2 cellular contexts compared by ENCODE assay signal in genomic region chr13:41036557-41036956, GRCh38. TPM values are rescaled to one million over a fixed set of nuclear protein-coding genes. Genes with fewer than 3 reads are reported as not detected.
DNase-seq lines count a peak whose midpoint lies in the region; ATAC-seq, FAIRE-seq and TF ChIP-seq lines count a peak whose summit lies in the region.
"Not testable (repeated sequence)": the region's sequence is repeated elsewhere in the genome, so short reads cannot be mapped to it uniquely, and the experiment has no call there.

No MANE protein-coding gene starts in this region.

- H3K4me2 ChIP-seq in K562 (ENCODE audit: insufficient read depth, low read length): not testable (repeated sequence)

- TF ChIP-seq POLR2A in K562 (conservative IDR thresholded peaks at IDR 0.05): not testable (repeated sequence)

- DNase-seq in K562 (ENCODE audit: extremely low read depth in 1 of 4, low spot score in 3 of 4): not testable (repeated sequence)

- TF ChIP-seq EP300 in K562 (IDR thresholded peaks at IDR 0.05; ENCODE audit: low read length): not testable (repeated sequence)

- H3K4me1 ChIP-seq in HEK293 (ENCODE audit: control insufficient read depth, insufficient read depth, low read length); K562 (replicated peaks in 1 of 2; ENCODE audit: control insufficient read depth in 2 of 2, insufficient read depth in 2 of 2, low read length in 2 of 2): not testable (repeated sequence)

- H3K9me1 ChIP-seq in K562 (ENCODE audit: control insufficient read depth, insufficient read depth, low read length): not testable (repeated sequence)

- not testable (repeated sequence) for H3K9me3 ChIP-seq in HEK293 (ENCODE audit: control insufficient read depth, insufficient read depth, low read depth, low read length); K562 (replicated peaks; ENCODE audit: control insufficient read depth, insufficient read depth, low read depth, low read length)

- BruUV-seq in K562 (replicated peaks; lab: Mats Ljungman, UMichigan): not testable (repeated sequence)

- CTCF ChIA-PET in HEK293 (lab: Yijun Ruan, JAX): interaction anchor here (1.8 kb wide), 1 partner anchor 19 kb away, joined by 5 read pairs; no protein-coding TSS in a partner anchor
- CTCF ChIA-PET in K562 (lab: Yijun Ruan, JAX; ENCODE audit: low intra/inter-chr PET ratio): not testable (repeated sequence)

- H3K79me2 ChIP-seq in K562 (ENCODE audit: control insufficient read depth, insufficient read depth, low read length): peaks cover 59% of the 10 kb centered on the region

- not testable (repeated sequence) for H3K27me3 ChIP-seq in K562 (ENCODE audit: control insufficient read depth in 2 of 2, insufficient read depth in 2 of 2, low read length in 2 of 2)

- H2AFZ ChIP-seq in K562 (ENCODE audit: low read depth, low read length): not testable (repeated sequence)

- in situ Hi-C loops in K562 (cut with MboI): not testable (repeated sequence)

- not testable (repeated sequence) for TF ChIP-seq CTCF in HEK293 (tag by site-specific recombination; IDR thresholded peaks at IDR 0.05); K562 (IDR thresholded peaks at IDR 0.05 in 2 of 3, conservative IDR thresholded peaks at IDR 0.05 in 1 of 3; ENCODE audit: insufficient read depth in 2 of 3, low read depth in 1 of 3, low read length in 3 of 3)

- ATAC-seq in K562: not testable (repeated sequence)

- not testable (repeated sequence) for H3K36me3 ChIP-seq in HEK293 (ENCODE audit: control insufficient read depth in 2 of 2, insufficient read depth in 1 of 2, low read length in 2 of 2); K562 (ENCODE audit: control insufficient read depth, insufficient read depth, low read length)

- H4K20me1 ChIP-seq in K562 (replicated peaks; ENCODE audit: control insufficient read depth, insufficient read depth, low read length): not testable (repeated sequence)

- H3K9ac ChIP-seq in K562 (ENCODE audit: insufficient read depth in 1 of 2, low read depth in 2 of 2, low read length in 2 of 2): not testable (repeated sequence)

- WGBS in K562 (ENCODE audit: insufficient coverage, low coverage, missing lambda C conversion rate): 62% methylated on average over 4 of the region's 5 CpGs

- H3K4me3 ChIP-seq in HEK293 (ENCODE audit: low read depth, low read length); K562: not testable (repeated sequence)

- TF ChIP-seq RAD21 in K562 (CRISPR knock-in tag; conservative IDR thresholded peaks at IDR 0.05 in 1 of 2, IDR thresholded peaks at IDR 0.05 in 1 of 2): not testable (repeated sequence)

- intact Hi-C loops in K562 (cut with micrococcal nuclease): not testable (repeated sequence)

- not testable (repeated sequence) for FAIRE-seq in K562 (lab: Jason Lieb, UNC)

- POLR2A ChIA-PET in HEK293 (lab: Yijun Ruan, JAX); K562 (lab: Yijun Ruan, JAX): not testable (repeated sequence)

- H3K27ac ChIP-seq in HEK293 (ENCODE audit: extremely low read depth, low read depth, low read length); K562 (ENCODE audit: extremely low read depth, low read depth, low read length): not testable (repeated sequence)

TF ChIP-seq in HEK293, 187 proteins besides CTCF, POLR2A, EP300 and RAD21:
- TF ChIP-seq ZNF146 (tag by site-specific recombination; IDR thresholded peaks at IDR 0.05): peak; percentile 94
- TF ChIP-seq, protein P1, sequence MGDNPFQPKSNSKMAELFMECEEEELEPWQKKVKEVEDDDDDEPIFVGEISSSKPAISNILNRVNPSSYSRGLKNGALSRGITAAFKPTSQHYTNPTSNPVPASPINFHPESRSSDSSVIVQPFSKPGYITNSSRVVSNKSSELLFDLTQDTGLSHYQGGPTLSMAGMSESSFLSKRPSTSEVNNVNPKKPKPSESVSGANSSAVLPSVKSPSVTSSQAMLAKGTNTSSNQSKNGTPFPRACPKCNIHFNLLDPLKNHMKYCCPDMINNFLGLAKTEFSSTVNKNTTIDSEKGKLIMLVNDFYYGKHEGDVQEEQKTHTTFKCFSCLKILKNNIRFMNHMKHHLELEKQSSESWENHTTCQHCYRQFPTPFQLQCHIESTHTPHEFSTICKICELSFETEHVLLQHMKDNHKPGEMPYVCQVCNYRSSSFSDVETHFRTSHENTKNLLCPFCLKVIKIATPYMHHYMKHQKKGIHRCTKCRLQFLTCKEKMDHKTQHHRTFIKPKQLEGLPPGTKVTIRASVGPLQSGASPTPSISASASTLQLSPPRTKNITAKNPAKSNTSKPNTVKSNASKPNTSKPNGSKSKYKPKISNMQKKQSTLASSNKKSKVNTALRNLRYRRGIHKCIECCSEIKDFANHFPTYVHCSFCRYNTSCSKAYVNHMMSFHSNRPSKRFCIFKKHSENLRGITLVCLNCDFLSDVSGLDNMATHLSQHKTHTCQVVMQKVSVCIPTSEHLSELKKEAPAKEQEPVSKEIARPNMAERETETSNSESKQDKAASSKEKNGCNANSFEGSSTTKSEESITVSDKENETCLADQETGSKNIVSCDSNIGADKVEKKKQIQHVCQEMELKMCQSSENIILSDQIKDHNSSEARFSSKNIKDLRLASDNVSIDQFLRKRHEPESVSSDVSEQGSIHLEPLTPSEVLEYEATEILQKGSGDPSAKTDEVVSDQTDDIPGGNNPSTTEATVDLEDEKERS (tag by site-specific recombination; IDR thresholded peaks at IDR 0.05): peak; percentile 76
TF ChIP-seq in HEK293: peak in this region for 2; not testable (repeated sequence) for 185.

TF ChIP-seq in K562, 482 proteins besides CTCF, POLR2A, EP300 and RAD21:
- TF ChIP-seq ZNF146 (CRISPR knock-in tag; IDR thresholded peaks at IDR 0.05; ENCODE audit: unreplicated experiment): peak; percentile 54
- TF ChIP-seq KDM1A (IDR thresholded peaks at IDR 0.05): 0 out of 4 replicates have a peak, but pooled peaks of 1 of the 2 experiments have one; percentile 18
- 0 out of 2 replicates have a peak, but pooled peaks have one; percentile 20 for TF ChIP-seq BCOR (IDR thresholded peaks at IDR 0.05)

RNA-seq across cellular contexts. Expression of gene ELF1, which starts 17.4 kb away (rescaled TPM):
- 23.9 and 37.6 TPM in 2 replicates for total RNA-seq in K562 (2011; cell fraction: chromatin; rRNA removed; ENCODE audit: low replicate concordance)
- 21.8 and 23.3 TPM in 2 replicates for total RNA-seq in K562 (2011; cell fraction: nucleolus; rRNA removed)
- 22.6 and 28.2 TPM in 2 replicates for total RNA-seq in K562 (2011; cell fraction: nucleoplasm; rRNA removed)
- 25.3 and 27.6 TPM in 2 replicates for total RNA-seq in K562 (2014; rRNA removed)
- total RNA-seq in K562 (2014; rRNA removed; fragmentation: Illumina TruSeq; extraction: Trizol): 33.4 and 42.4 TPM in 2 replicates
- total RNA-seq in K562 (2015; rRNA removed; fragmentation: Illumina TruSeq; extraction: Trizol): 27.6 and 30.4 TPM in 2 replicates
- total RNA-seq in K562 (2021): 37.5 and 46.6 TPM in 2 replicates
- 35.2 and 35.5 TPM in 2 replicates for polyA plus RNA-seq in K562 (2011; rRNA removed)
- 21.9 and 24.0 TPM in 2 replicates for polyA plus RNA-seq in K562 (2011; cell fraction: cytosol; rRNA removed)
- 18.7 and 20.7 TPM in 2 replicates for polyA plus RNA-seq in K562 (2011; cell fraction: nucleus; rRNA removed)
- polyA plus RNA-seq in K562 (2012): 32.5 and 37.9 TPM in 2 replicates
- 51.2 and 54.4 TPM in 2 replicates for polyA plus RNA-seq in K562 (2014; fragmentation: Illumina TruSeq; extraction: Trizol)
- polyA plus RNA-seq in K562 (2014; fragmentation: Nextera tagmentation; extraction: Ambion mirVana): 10 to 100 TPM; 30.4 to 36.8 TPM
- 24.7 and 27.6 TPM in 2 replicates for polyA plus RNA-seq in K562 (2014; rRNA removed)
- polyA minus RNA-seq in K562 (2011; rRNA and poly(A)+ RNA removed): 52.2 and 62.7 TPM in 2 replicates
- polyA minus RNA-seq in K562 (2011; cell fraction: cytosol; rRNA and poly(A)+ RNA removed): 18.8 and 29.8 TPM in 2 replicates
- polyA minus RNA-seq in K562 (2011; cell fraction: nucleus; rRNA and poly(A)+ RNA removed): 23.0 and 28.3 TPM in 2 replicates

RNA-seq across cellular contexts. Expression of gene WBP4, which starts 24.8 kb away (rescaled TPM):
- total RNA-seq in K562 (2011; cell fraction: chromatin; rRNA removed; ENCODE audit: low replicate concordance): 1.9 and 5.9 TPM in 2 replicates
- 1.5 and 1.6 TPM in 2 replicates for total RNA-seq in K562 (2011; cell fraction: nucleolus; rRNA removed)
- total RNA-seq in K562 (2011; cell fraction: nucleoplasm; rRNA removed): 2.6 and 4.3 TPM in 2 replicates
- total RNA-seq in K562 (2014; rRNA removed) (6.4 and 6.9 TPM in 2 replicates), K562 (2014; rRNA removed; fragmentation: Illumina TruSeq; extraction: Trizol) (8.8 and 10.0 TPM in 2 replicates), K562 (2015; rRNA removed; fragmentation: Illumina TruSeq; extraction: Trizol) (8.3 and 8.4 TPM in 2 replicates), K562 (2021) (4.2 and 5.6 TPM in 2 replicates)
- polyA plus RNA-seq in K562 (2011; rRNA removed) (4.7 and 7.9 TPM in 2 replicates), K562 (2014; fragmentation: Illumina TruSeq; extraction: Trizol) (11.3 and 12.2 TPM in 2 replicates), K562 (2014; fragmentation: Nextera tagmentation; extraction: Ambion mirVana) (1 to 10 TPM; 5.5 to 6.1 TPM), K562 (2014; rRNA removed) (10.0 and 11.2 TPM in 2 replicates)
- polyA plus RNA-seq in K562 (2011; cell fraction: cytosol; rRNA removed): 0.70 and 1.5 TPM in 2 replicates
- 2.5 and 3.2 TPM in 2 replicates for polyA plus RNA-seq in K562 (2011; cell fraction: nucleus; rRNA removed)
- polyA plus RNA-seq in K562 (2012): 6.2 and 6.7 TPM in 2 replicates
- polyA minus RNA-seq in K562 (2011; rRNA and poly(A)+ RNA removed): 3.2 and 3.5 TPM in 2 replicates
- polyA minus RNA-seq in K562 (2011; cell fraction: cytosol; rRNA and poly(A)+ RNA removed): 1.9 and 2.6 TPM in 2 replicates
- 2.4 and 4.1 TPM in 2 replicates for polyA minus RNA-seq in K562 (2011; cell fraction: nucleus; rRNA and poly(A)+ RNA removed)
